Comparison of ENCODE assay signal across 1 cellular context in the genomic region with DNA sequence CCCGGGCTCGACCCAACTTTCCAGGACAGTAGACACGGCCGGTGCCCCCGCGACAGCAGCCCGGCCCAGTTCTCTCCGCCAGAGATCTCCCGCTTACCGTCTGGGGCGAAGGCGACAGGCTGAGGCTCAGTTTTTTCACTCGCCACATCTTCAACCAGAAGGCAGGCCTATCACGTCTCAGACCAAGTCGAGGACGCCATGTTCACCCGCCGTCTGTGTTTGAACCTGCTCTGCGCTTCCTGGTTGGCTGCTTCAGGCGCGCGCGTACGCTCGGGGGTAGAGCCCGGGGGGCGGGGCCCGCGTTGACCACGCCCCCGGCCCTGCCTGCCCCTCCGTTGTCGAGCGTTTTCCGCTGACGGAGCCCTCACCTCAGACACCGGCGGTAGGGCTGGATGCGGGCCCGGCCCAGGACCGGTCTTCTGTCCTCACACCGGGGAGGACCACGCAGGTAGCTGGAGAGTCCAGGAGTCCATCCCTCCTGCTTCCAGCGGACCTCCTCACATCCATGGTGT.
A peak's percentile ranks its signal among the peaks of the same experiment; 100 is the strongest.
TF ChIP-seq lines count a peak whose summit lies in the region.

A gene with protein sequence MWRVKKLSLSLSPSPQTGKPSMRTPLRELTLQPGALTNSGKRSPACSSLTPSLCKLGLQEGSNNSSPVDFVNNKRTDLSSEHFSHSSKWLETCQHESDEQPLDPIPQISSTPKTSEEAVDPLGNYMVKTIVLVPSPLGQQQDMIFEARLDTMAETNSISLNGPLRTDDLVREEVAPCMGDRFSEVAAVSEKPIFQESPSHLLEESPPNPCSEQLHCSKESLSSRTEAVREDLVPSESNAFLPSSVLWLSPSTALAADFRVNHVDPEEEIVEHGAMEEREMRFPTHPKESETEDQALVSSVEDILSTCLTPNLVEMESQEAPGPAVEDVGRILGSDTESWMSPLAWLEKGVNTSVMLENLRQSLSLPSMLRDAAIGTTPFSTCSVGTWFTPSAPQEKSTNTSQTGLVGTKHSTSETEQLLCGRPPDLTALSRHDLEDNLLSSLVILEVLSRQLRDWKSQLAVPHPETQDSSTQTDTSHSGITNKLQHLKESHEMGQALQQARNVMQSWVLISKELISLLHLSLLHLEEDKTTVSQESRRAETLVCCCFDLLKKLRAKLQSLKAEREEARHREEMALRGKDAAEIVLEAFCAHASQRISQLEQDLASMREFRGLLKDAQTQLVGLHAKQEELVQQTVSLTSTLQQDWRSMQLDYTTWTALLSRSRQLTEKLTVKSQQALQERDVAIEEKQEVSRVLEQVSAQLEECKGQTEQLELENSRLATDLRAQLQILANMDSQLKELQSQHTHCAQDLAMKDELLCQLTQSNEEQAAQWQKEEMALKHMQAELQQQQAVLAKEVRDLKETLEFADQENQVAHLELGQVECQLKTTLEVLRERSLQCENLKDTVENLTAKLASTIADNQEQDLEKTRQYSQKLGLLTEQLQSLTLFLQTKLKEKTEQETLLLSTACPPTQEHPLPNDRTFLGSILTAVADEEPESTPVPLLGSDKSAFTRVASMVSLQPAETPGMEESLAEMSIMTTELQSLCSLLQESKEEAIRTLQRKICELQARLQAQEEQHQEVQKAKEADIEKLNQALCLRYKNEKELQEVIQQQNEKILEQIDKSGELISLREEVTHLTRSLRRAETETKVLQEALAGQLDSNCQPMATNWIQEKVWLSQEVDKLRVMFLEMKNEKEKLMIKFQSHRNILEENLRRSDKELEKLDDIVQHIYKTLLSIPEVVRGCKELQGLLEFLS (minus strand): TSS at position 227 of the 512 bp plus-strand sequence. CDS start 79 bp downstream, at position 148.

TF ChIP-seq in HepG2, 621 proteins besides CTCF, POLR2A, EP300 and RAD21 (continued from another document):
- TF ChIP-seq, protein P1, sequence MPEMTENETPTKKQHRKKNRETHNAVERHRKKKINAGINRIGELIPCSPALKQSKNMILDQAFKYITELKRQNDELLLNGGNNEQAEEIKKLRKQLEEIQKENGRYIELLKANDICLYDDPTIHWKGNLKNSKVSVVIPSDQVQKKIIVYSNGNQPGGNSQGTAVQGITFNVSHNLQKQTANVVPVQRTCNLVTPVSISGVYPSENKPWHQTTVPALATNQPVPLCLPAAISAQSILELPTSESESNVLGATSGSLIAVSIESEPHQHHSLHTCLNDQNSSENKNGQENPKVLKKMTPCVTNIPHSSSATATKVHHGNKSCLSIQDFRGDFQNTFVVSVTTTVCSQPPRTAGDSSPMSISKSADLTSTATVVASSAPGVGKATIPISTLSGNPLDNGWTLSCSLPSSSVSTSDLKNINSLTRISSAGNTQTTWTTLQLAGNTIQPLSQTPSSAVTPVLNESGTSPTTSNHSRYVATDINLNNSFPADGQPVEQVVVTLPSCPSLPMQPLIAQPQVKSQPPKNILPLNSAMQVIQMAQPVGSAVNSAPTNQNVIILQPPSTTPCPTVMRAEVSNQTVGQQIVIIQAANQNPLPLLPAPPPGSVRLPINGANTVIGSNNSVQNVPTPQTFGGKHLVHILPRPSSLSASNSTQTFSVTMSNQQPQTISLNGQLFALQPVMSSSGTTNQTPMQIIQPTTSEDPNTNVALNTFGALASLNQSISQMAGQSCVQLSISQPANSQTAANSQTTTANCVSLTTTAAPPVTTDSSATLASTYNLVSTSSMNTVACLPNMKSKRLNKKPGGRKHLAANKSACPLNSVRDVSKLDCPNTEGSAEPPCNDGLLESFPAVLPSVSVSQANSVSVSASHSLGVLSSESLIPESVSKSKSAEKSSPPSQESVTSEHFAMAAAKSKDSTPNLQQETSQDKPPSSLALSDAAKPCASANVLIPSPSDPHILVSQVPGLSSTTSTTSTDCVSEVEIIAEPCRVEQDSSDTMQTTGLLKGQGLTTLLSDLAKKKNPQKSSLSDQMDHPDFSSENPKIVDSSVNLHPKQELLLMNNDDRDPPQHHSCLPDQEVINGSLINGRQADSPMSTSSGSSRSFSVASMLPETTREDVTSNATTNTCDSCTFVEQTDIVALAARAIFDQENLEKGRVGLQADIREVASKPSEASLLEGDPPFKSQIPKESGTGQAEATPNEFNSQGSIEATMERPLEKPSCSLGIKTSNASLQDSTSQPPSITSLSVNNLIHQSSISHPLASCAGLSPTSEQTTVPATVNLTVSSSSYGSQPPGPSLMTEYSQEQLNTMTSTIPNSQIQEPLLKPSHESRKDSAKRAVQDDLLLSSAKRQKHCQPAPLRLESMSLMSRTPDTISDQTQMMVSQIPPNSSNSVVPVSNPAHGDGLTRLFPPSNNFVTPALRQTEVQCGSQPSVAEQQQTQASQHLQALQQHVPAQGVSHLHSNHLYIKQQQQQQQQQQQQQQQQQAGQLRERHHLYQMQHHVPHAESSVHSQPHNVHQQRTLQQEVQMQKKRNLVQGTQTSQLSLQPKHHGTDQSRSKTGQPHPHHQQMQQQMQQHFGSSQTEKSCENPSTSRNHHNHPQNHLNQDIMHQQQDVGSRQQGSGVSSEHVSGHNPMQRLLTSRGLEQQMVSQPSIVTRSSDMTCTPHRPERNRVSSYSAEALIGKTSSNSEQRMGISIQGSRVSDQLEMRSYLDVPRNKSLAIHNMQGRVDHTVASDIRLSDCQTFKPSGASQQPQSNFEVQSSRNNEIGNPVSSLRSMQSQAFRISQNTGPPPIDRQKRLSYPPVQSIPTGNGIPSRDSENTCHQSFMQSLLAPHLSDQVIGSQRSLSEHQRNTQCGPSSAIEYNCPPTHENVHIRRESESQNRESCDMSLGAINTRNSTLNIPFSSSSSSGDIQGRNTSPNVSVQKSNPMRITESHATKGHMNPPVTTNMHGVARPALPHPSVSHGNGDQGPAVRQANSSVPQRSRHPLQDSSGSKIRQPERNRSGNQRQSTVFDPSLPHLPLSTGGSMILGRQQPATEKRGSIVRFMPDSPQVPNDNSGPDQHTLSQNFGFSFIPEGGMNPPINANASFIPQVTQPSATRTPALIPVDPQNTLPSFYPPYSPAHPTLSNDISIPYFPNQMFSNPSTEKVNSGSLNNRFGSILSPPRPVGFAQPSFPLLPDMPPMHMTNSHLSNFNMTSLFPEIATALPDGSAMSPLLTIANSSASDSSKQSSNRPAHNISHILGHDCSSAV (CRISPR knock-in tag; IDR thresholded peaks at IDR 0.05; ENCODE audit: borderline replicate concordance): no peak
- TF ChIP-seq ZNF343 (CRISPR knock-in tag; IDR thresholded peaks at IDR 0.05): no peak
- TF ChIP-seq SIX4 (CRISPR knock-in tag; IDR thresholded peaks at IDR 0.05): no peak
- TF ChIP-seq ZNF703 (CRISPR knock-in tag; IDR thresholded peaks at IDR 0.05; ENCODE audit: borderline replicate concordance): no peak
- TF ChIP-seq, protein P2, sequence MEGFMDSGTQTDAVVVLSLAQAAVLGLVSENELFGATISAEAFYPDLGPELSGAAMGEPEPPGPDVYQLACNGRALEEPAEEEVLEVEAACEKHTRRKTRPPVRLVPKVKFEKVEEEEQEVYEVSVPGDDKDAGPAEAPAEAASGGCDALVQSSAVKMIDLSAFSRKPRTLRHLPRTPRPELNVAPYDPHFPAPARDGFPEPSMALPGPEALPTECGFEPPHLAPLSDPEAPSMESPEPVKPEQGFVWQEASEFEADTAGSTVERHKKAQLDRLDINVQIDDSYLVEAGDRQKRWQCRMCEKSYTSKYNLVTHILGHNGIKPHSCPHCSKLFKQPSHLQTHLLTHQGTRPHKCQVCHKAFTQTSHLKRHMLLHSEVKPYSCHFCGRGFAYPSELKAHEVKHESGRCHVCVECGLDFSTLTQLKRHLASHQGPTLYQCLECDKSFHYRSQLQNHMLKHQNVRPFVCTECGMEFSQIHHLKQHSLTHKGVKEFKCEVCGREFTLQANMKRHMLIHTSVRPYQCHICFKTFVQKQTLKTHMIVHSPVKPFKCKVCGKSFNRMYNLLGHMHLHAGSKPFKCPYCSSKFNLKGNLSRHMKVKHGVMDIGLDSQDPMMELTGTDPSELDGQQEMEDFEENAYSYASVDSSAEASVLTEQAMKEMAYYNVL (CRISPR knock-in tag; IDR thresholded peaks at IDR 0.05; ENCODE audit: borderline replicate concordance): peak; percentile 66; the same call in 1 of the 2 replicates
- no peak for TF ChIP-seq KDM6A (CRISPR knock-in tag; IDR thresholded peaks at IDR 0.05; ENCODE audit: low read depth)
- TF ChIP-seq IKZF4 (CRISPR knock-in tag; IDR thresholded peaks at IDR 0.05; ENCODE audit: borderline replicate concordance, low read depth, not compliant biosample characterization): no peak
